12 cellular contexts compared by ENCODE assay signal in the genomic region with DNA sequence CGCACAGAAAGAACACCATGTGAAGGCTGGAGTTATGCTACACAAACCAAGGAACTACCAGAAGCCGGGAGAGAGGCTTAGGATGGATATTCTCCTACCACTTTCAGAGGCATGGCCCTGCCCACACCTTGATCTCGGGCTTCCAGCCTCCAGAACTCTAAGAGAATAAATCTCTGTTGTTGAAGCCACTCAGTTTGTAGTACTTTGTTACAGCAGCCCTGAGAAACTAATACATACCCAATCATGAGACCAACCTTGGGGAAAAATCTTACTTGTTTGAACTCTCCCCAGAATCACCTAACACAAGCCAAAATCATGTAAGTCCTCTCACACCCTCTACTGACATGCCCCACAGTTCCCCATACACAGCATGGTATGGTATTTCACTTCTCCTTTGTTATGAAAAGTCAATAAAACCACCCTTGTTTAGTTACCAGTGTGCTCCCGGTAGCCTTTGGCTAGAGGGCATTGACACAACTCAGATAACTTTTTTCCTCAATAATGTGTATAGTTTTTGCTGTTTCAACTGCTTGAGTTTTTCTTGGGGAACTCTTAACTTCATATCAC. TPM values are rescaled to one million over a fixed set of nuclear protein-coding genes. Genes with fewer than 3 reads are reported as not detected.
DNase-seq lines count a peak whose midpoint lies in the region; ATAC-seq and TF ChIP-seq lines count a peak whose summit lies in the region.
"Had no signal": no experiment of that assay in that cellular context is flagged by ENCODE, and none has a peak within 500 bp of the region (broad histone marks: within the 10 kb centered on the region; RNA-seq: fewer than 3 reads in every experiment).

No MANE protein-coding gene starts in this region.

- no peak overlapping the region for H3K27ac Mint-ChIP-seq in activated CD4-positive, alpha-beta T cell treated with anti-CD3 and anti-CD28 coated beads for 36 hours

- H3K36me3 ChIP-seq in mucosa of descending colon (ENCODE audit: low read depth): no peaks in the 10 kb centered on the region

- DNase-seq in NCI-H69 (lab: John Stamatoyannopoulos, UW) (peak; percentile 83), mucosa of descending colon (no peak), NCI-H2227 treated with DMSO at 0.1 percent for 48 hours (lab: John Stamatoyannopoulos, UW) (no peak), DMS 273 (lab: John Stamatoyannopoulos, UW; ENCODE audit: unreplicated experiment) (no peak)
- DNase-seq in activated CD4-positive, alpha-beta T cell treated with anti-CD3 and anti-CD28 coated beads for 36 hours: no peak
- DNase-seq: activated CD8-positive, alpha-beta memory T cell treated with anti-CD3 and anti-CD28 coated beads for 24 hours; cortex of kidney; islet precursor cell; NCI-H226; SW 1271 had no signal

- H3K4me3 ChIP-seq in mucosa of descending colon: no peak overlapping the region

- no peak for TF ChIP-seq CTCF in mucosa of descending colon (IDR thresholded peaks at IDR 0.05)

- H3K36me3 Mint-ChIP-seq in activated CD4-positive, alpha-beta T cell treated with anti-CD3 and anti-CD28 coated beads for 36 hours (ENCODE audit: low read depth): no peaks in the 10 kb centered on the region

- H3K9me3 ChIP-seq in mucosa of descending colon: no peaks in the 10 kb centered on the region

- POLR2A ChIA-PET in activated CD4-positive, alpha-beta T cell treated with anti-CD3 and anti-CD28 coated beads for 36 hours (lab: Charles Lee): no interaction called here

- no peaks in the 10 kb centered on the region for H3K4me1 Mint-ChIP-seq in activated CD4-positive, alpha-beta T cell treated with anti-CD3 and anti-CD28 coated beads for 36 hours

- no peaks in the 10 kb centered on the region for H3K4me1 ChIP-seq in mucosa of descending colon (ENCODE audit: low read depth)

- H3K9me3 Mint-ChIP-seq in activated CD4-positive, alpha-beta T cell treated with anti-CD3 and anti-CD28 coated beads for 36 hours (ENCODE audit: low read depth): no peaks in the 10 kb centered on the region

- H3K4me3 Mint-ChIP-seq in activated CD4-positive, alpha-beta T cell treated with anti-CD3 and anti-CD28 coated beads for 36 hours: no peak overlapping the region

- ATAC-seq in GM19043 (IDR thresholded peaks at IDR 0.05; ENCODE audit: low read depth, unreplicated experiment) (peak; percentile 56), HG02885 (IDR thresholded peaks at IDR 0.05; ENCODE audit: poor library complexity, unreplicated experiment) (peak; percentile 67), mucosa of descending colon (peak; percentile 60)
- no peak for ATAC-seq in activated CD4-positive, alpha-beta T cell treated with anti-CD3 and anti-CD28 coated beads for 36 hours

- CTCF ChIA-PET in activated CD4-positive, alpha-beta T cell treated with anti-CD3 and anti-CD28 coated beads for 36 hours (lab: Charles Lee): interaction anchor here (2.3 to 2.7 kb wide), 2 partner anchors 9 to 169 kb away, joined by 7 to 17 read pairs; no protein-coding TSS in a partner anchor

- H3K27me3 Mint-ChIP-seq in activated CD4-positive, alpha-beta T cell treated with anti-CD3 and anti-CD28 coated beads for 36 hours: peaks cover 1% of the 10 kb centered on the region

- intact Hi-C loops in mucosa of descending colon (cut with DNase I, micrococcal nuclease): loop anchor here in 1 of 2 donors (5.0 kb wide), 1 partner anchor 171 kb away; no protein-coding TSS in a partner anchor
- intact Hi-C loops in activated CD4-positive, alpha-beta T cell treated with anti-CD3 and anti-CD28 coated beads for 36 hours (cut with DNase I, micrococcal nuclease): no loop called here

RNA-seq across cellular contexts. Expression of gene SLC2A12, which starts 40.7 kb away (rescaled TPM):
- 1 to 10 TPM in 2 of 3 donors, under 1 TPM in 1; 0.46 to 2.0 (median 1.0) TPM for total RNA-seq in mucosa of descending colon
- total RNA-seq in activated CD4-positive, alpha-beta T cell treated with anti-CD3 and anti-CD28 coated beads for 36 hours: under 1 TPM; 0.33 to 0.41 TPM
